ENCODE assay signal across 28 cellular contexts in genomic region chr2:33060405-33060804, GRCh38.
A peak's percentile ranks its signal among the peaks of the same experiment; 100 is the strongest.
DNase-seq lines count a peak whose midpoint lies in the region; ATAC-seq and TF ChIP-seq lines count a peak whose summit lies in the region.
"Had no signal": no experiment of that assay in that cellular context is flagged by ENCODE, and none has a peak within 500 bp of the region (broad histone marks: within the 10 kb centered on the region; RNA-seq: fewer than 3 reads in every experiment).

No MANE protein-coding gene starts in this region.

- H2AFZ ChIP-seq in GM23338: no peak overlapping the region

- H3K27ac ChIP-seq in cardiac muscle cell: peak overlapping the region; percentile 97
- peak overlapping the region; percentile 68 for H3K27ac ChIP-seq in psoas muscle
- no peak overlapping the region for H3K27ac ChIP-seq in GM23338 (ENCODE audit: low read depth)
- H3K27ac ChIP-seq: KMS-11, SJCRH30 had no signal

- H3K4me3 ChIP-seq in cardiac muscle cell (no peak overlapping the region), psoas muscle (peak overlapping the region; percentile 9), GM23338 (no peak overlapping the region)
- H3K4me3 ChIP-seq: SJCRH30 had no signal

- no peak overlapping the region for H3K4me3 Mint-ChIP-seq in GM23338
- H3K4me3 Mint-ChIP-seq: activated CD4-positive, alpha-beta T cell treated with anti-CD3 and anti-CD28 coated beads for 36 hours; activated T-cell treated with anti-CD3 and anti-CD28 coated beads, Interleukin-2, amount 50 U/mL, for 24 hours; CD4-positive, alpha-beta T cell; T-helper 17 cell; type B pancreatic cell had no signal

- no peaks in the 10 kb centered on the region for H3K9me3 ChIP-seq in cardiac muscle cell (ENCODE audit: low read depth)
- H3K9me3 ChIP-seq in psoas muscle: peaks cover 4% of the 10 kb centered on the region
- H3K9me3 ChIP-seq: SJCRH30 had no signal

- ATAC-seq in left cardiac atrium: no peak
- ATAC-seq in left ventricle myocardium superior: peak; percentile 42
- ATAC-seq in psoas muscle: peak; percentile 30 to 63 (median 42)
- ATAC-seq in GM23338: no peak
- ATAC-seq: activated CD4-positive, alpha-beta T cell treated with anti-CD3 and anti-CD28 coated beads for 36 hours; Panc1; stimulated activated naive CD8-positive, alpha-beta T cell treated with anti-CD3 and anti-CD28 coated beads, Interleukin-15, Interleukin-2, amounts not matched to agents 100 U/mL and 50 U/mL, for 24 hours; T-helper 17 cell had no signal

- TF ChIP-seq CTCF in cardiac muscle cell (IDR thresholded peaks at IDR 0.05; ENCODE audit: low read depth, low read length) (no peak), psoas muscle (IDR thresholded peaks at IDR 0.05) (no peak), GM23338 (conservative IDR thresholded peaks at IDR 0.05; ENCODE audit: low read depth in 2 of 2) (no peak)

- no peak overlapping the region for H3K4me2 ChIP-seq in GM23338
- H3K4me2 ChIP-seq: KMS-11 had no signal

- 20 to 52% (median 37%) methylated on average over 2 of the region's 2 CpGs for WGBS in psoas muscle, 3 donors

- peaks cover 16% of the 10 kb centered on the region for H3K4me1 Mint-ChIP-seq in GM23338
- H3K4me1 Mint-ChIP-seq: activated CD4-positive, alpha-beta T cell treated with anti-CD3 and anti-CD28 coated beads for 36 hours; T-helper 17 cell had no signal

- DNase-seq in cardiac muscle cell (ENCODE audit: low read depth in 1 of 2, low spot score in 1 of 2) (no peak), left cardiac atrium (no peak), left ventricle myocardium superior (no peak), psoas muscle (no peak), DMS79 treated with DMSO at 0.1 percent for 48 hours (lab: John Stamatoyannopoulos, UW) (no peak), T-helper 2 cell (no peak), GM23338 (ENCODE audit: low spot score) (no peak), NCI-H226 (no peak)
- DNase-seq: activated CD4-positive, alpha-beta T cell treated with anti-CD3 and anti-CD28 coated beads for 36 hours; activated naive CD4-positive, alpha-beta T cell treated with Interleukin-2 at 50 U/mL for 16 hours; activated T-cell treated with anti-CD3 and anti-CD28 coated beads, Interleukin-2, amount 50 U/mL, for 24 hours; caudate nucleus; CD4-positive, alpha-beta T cell; dermis blood vessel endothelial cell; DMS 273 treated with DMSO at 0.1 percent for 48 hours; glutamatergic neuron; kidney glomerular epithelial cell; mammary epithelial cell; NCI-H524; NK-92 treated with Interleukin-12 subunit alpha and Interleukin-12 subunit beta, amount 100 ng/mL, for 24 hours; nucleus accumbens; retina; SJCRH30; stimulated activated naive CD8-positive, alpha-beta T cell treated with anti-CD3 and anti-CD28 coated beads, Interleukin-15, Interleukin-2, amounts not matched to agents 100 U/mL and 50 U/mL, for 24 hours; T-helper 17 cell had no signal

- no peaks in the 10 kb centered on the region; the same call in 1 of the 2 replicates for H4K20me1 ChIP-seq in GM23338 (replicated peaks; ENCODE audit: insufficient read depth)

- H3K36me3 Mint-ChIP-seq in GM23338 (ENCODE audit: low read depth): peaks cover 7% of the 10 kb centered on the region; the same call in 2 of the 3 replicates

- H3K9me2 ChIP-seq in GM23338 (ENCODE audit: insufficient read depth): no peaks in the 10 kb centered on the region

- intact Hi-C loops in left cardiac atrium (cut with DNase I): no loop called here
- intact Hi-C loops in left ventricle myocardium superior (cut with micrococcal nuclease): no loop called here
- intact Hi-C loops in psoas muscle (cut with DNase I): no loop called here

- no peaks in the 10 kb centered on the region for H3K79me2 ChIP-seq in GM23338 (replicated peaks; ENCODE audit: insufficient read depth)

- H3K27me3 ChIP-seq in cardiac muscle cell (no peaks in the 10 kb centered on the region), psoas muscle (ENCODE audit: insufficient read depth in 3 of 3, low read length in 2 of 3) (no peaks in the 10 kb centered on the region), GM23338 (ENCODE audit: insufficient read depth) (no peaks in the 10 kb centered on the region)
- H3K27me3 ChIP-seq: SJCRH30 had no signal

- H3F3A ChIP-seq in GM23338 (replicated peaks; ENCODE audit: low read depth): no peaks in the 10 kb centered on the region

- no peaks in the 10 kb centered on the region for H3K27me3 Mint-ChIP-seq in GM23338 (ENCODE audit: insufficient read depth, low read depth, poor library complexity)
- H3K27me3 Mint-ChIP-seq: CD4-positive, alpha-beta T cell; type B pancreatic cell had no signal

- H3K4me1 ChIP-seq in cardiac muscle cell (ENCODE audit: low read depth) (peaks cover 42% of the 10 kb centered on the region), psoas muscle (peaks cover 6% of the 10 kb centered on the region), GM23338 (ENCODE audit: insufficient read depth) (peaks cover 10% of the 10 kb centered on the region; the same call in 1 of the 2 replicates)
- H3K4me1 ChIP-seq: SJCRH30 had no signal

- H3K27ac Mint-ChIP-seq in GM23338: no peak overlapping the region
- H3K27ac Mint-ChIP-seq: activated CD4-positive, alpha-beta T cell treated with anti-CD3 and anti-CD28 coated beads for 36 hours; activated T-cell treated with anti-CD3 and anti-CD28 coated beads, Interleukin-2, amount 50 U/mL, for 24 hours; CD4-positive, alpha-beta T cell; T-helper 17 cell; type B pancreatic cell had no signal

- H3K36me3 ChIP-seq in cardiac muscle cell (no peaks in the 10 kb centered on the region), psoas muscle (ENCODE audit: insufficient read depth in 1 of 2, low read depth in 1 of 2) (no peaks in the 10 kb centered on the region), GM23338 (ENCODE audit: insufficient read depth) (no peaks in the 10 kb centered on the region)
- H3K36me3 ChIP-seq: SJCRH30 had no signal

- no peaks in the 10 kb centered on the region; the same call in 2 of the 3 replicates for H3K9me3 Mint-ChIP-seq in GM23338
- H3K9me3 Mint-ChIP-seq: activated T-cell treated with anti-CD3 and anti-CD28 coated beads, Interleukin-2, amount 50 U/mL, for 24 hours; CD4-positive, alpha-beta T cell had no signal

TF ChIP-seq in GM23338, 12 proteins besides CTCF, POLR2A, EP300 and RAD21:
- no peak for TF ChIP-seq REST (IDR thresholded peaks at IDR 0.05; ENCODE audit: unreplicated experiment)

Comparison
In these comparisons a context has a peak if more than half of its experiments do, and no peak if none do; other contexts are left out.
1. ATAC-seq: peak in left ventricle myocardium superior (single experiment) and psoas muscle (4 of 4); none in left cardiac atrium (0 of 2) and GM23338 (single experiment).